Comparison of ENCODE assay signal across 8 cellular contexts in the genomic region with DNA sequence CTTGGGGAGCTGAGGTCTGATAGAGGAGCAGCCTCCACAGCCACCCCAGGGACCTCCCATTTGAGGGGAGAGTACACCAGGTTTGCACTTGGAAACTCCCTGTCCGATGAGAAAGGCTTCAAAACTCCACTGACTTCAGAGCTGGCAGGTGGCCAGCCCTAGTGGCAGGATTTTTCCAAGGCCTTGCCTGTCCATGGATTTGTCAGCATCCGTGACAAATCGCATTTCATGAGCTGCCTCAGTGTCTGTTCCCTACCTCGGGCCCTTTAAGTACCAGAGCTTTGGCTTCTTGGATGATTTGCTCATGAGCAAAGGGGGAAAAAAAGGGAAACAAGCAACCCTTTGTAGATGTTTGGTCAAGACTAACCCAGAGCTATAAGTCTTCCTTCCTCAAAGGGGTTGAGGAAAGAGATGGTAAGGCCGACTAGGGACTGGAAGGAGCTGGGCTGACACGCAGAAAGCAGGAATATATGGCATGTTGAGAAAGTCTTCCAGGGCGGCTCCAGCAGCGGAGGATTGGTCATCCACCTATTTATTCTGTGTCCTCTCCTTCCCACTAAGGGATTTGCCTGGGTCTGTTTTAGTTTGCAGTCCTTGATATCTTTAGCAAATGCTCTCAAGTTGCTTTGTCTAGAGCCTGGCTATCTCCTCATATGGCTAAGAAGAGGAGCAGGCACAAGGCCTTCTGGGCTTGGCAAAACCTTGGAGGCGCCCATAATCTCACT. TPM values are rescaled to one million over a fixed set of nuclear protein-coding genes. Genes with fewer than 3 reads are reported as not detected.
DNase-seq lines count a peak whose midpoint lies in the region; ATAC-seq and TF ChIP-seq lines count a peak whose summit lies in the region.

No MANE protein-coding gene starts in this region.

- WGBS in upper lobe of left lung, 2 donors, result 50% methylated on average over 9 of the region's 9 CpGs

- no peak overlapping the region for H3K4me3 ChIP-seq in choroid plexus epithelial cell (ENCODE audit: low read depth, low read length)
- no peak overlapping the region for H3K4me3 ChIP-seq in lower lobe of right lung
- no peak overlapping the region for H3K4me3 ChIP-seq in upper lobe of left lung

- no peak for TF ChIP-seq POLR2A in upper lobe of left lung (IDR thresholded peaks at IDR 0.05)

- in situ Hi-C loops in Caki2 (cut with HindIII; ENCODE audit: low pct_unique_long_range_greater_than_20kb, low sequenced_read_pairs) (no loop called here), GM13976 (cut with MboI; ENCODE audit: low sequenced_read_pairs, unreplicated experiment) (no loop called here)

- H3K27me3 ChIP-seq in lower lobe of right lung (ENCODE audit: low read depth) (no peaks in the 10 kb centered on the region), upper lobe of left lung (no peaks in the 10 kb centered on the region)

- H3K9me3 ChIP-seq in lower lobe of right lung, result no peaks in the 10 kb centered on the region
- no peaks in the 10 kb centered on the region for H3K9me3 ChIP-seq in upper lobe of left lung

- H3K27ac ChIP-seq in lower lobe of right lung, result peak overlapping the region; percentile 21
- H3K27ac ChIP-seq in upper lobe of left lung, result peak overlapping the region; percentile 0 to 82 (median 58)

- peaks cover 45% of the 10 kb centered on the region for H3K4me1 ChIP-seq in lower lobe of right lung
- H3K4me1 ChIP-seq in upper lobe of left lung, result peaks cover 30 to 54% (median 38%) of the 10 kb centered on the region in 4 donors

- intact Hi-C loops in lower lobe of right lung (cut with DNase I), result no loop called here

- TF ChIP-seq CTCF in choroid plexus epithelial cell (conservative IDR thresholded peaks at IDR 0.05; ENCODE audit: low read depth, low read length) (peak; percentile 66), lower lobe of right lung (IDR thresholded peaks at IDR 0.05) (peak; percentile 48), upper lobe of left lung (IDR thresholded peaks at IDR 0.05) (peak in 5 of 6 experiments; percentile 28 to 69 (median 40)), GM13976 (IDR thresholded peaks at IDR 0.05; ENCODE audit: borderline replicate concordance, control extremely low read depth, extremely low read depth, insufficient read depth, missing control alignments) (no peak)

- peak; percentile 5 to 35 for ATAC-seq in lower lobe of right lung
- ATAC-seq in upper lobe of left lung (ENCODE audit: low FRiP score in 2 of 2), result peak in 1 of 2 donors; percentile 55
- no peak for ATAC-seq in HG02870 (IDR thresholded peaks at IDR 0.05; ENCODE audit: unreplicated experiment)

- H3K36me3 ChIP-seq in lower lobe of right lung (no peaks in the 10 kb centered on the region), upper lobe of left lung (no peaks in the 10 kb centered on the region)

- peak; percentile 87 for DNase-seq in Caki2 (ENCODE audit: low read depth)
- DNase-seq in NCI-H345 treated with DMSO at 0.1 percent for 48 hours (lab: John Stamatoyannopoulos, UW; ENCODE audit: unreplicated experiment), result peak; percentile 20
- peak; percentile 93 for DNase-seq in choroid plexus epithelial cell (ENCODE audit: low read depth)
- DNase-seq in lower lobe of right lung, result peak; percentile 80
- DNase-seq in upper lobe of left lung, result peak in 1 of 2 donors; percentile 77
- no peak for DNase-seq in GM13976 (ENCODE audit: low spot score)
- no peak for DNase-seq in stimulated activated CD4-positive, alpha-beta T cell treated with anti-CD3 and anti-CD28 coated beads, Interleukin-12 subunit alpha, Interleukin-12 subunit beta, amount 100 ng/mL, for 4 hours

- TF ChIP-seq EP300 in upper lobe of left lung (IDR thresholded peaks at IDR 0.05), result no peak

RNA-seq across cellular contexts. Expression of a gene that starts 2.7 kb away (rescaled TPM):
- 80.2 and 93.0 TPM in 2 replicates for total RNA-seq in Caki2 (2014; rRNA removed; shearing (Covaris generic); ENCODE audit: low replicate concordance)
- total RNA-seq in lower lobe of right lung (216 TPM), upper lobe of left lung (100 to 1,000 TPM; 104 to 433 (median 227) TPM)

RNA-seq across cellular contexts. Expression of a gene that starts 37.0 kb away (rescaled TPM):
- not detected in 2 replicates for total RNA-seq in Caki2 (2014; rRNA removed; shearing (Covaris generic); ENCODE audit: low replicate concordance)
- total RNA-seq in lower lobe of right lung (not detected), upper lobe of left lung (1 to 10 TPM in 2 of 6 donors, not detected in 4; 5.3 to 9.7 TPM)

Comparison
In these comparisons a context has a peak if more than half of its experiments do, and no peak if none do; other contexts are left out.
1. DNase-seq: peak in Caki2 (single experiment), NCI-H345 treated with DMSO at 0.1 percent for 48 hours (single experiment), choroid plexus epithelial cell (single experiment) and lower lobe of right lung (single experiment); none in GM13976 (single experiment) and stimulated activated CD4-positive, alpha-beta T cell treated with anti-CD3 and anti-CD28 coated beads, Interleukin-12 subunit alpha, Interleukin-12 subunit beta, amount 100 ng/mL, for 4 hours (single experiment).